In the genomic region with DNA sequence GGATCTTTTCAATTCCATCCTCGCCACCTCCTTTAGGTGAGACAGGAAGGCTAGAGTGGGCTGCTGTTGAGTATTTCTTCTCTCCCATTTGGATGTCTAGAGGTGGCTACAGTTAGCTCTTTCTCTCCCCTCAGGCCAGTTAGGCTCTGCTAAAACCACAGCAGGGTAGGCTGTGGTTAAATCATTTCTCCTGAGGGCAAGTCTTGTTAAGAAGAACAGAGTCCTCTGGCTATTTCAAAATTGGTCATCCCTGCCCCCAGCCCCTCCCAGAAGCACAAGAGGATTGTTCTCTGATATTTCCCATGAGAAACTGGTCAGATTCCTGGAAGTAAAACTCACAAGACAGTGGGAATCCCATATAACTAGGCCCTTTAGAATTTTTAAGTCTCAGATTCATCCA, we compare ENCODE assay signal across 19 cellular contexts.
"Had no signal": no experiment of that assay in that cellular context is flagged by ENCODE, and none has a peak within 500 bp of the region (broad histone marks: within the 10 kb centered on the region; RNA-seq: fewer than 3 reads in every experiment).

No MANE protein-coding gene starts in this region.

- H3K36me3 ChIP-seq: cardiac muscle cell, right atrium auricular region, upper lobe of left lung had no signal

- H2AFZ ChIP-seq: hepatocyte had no signal

- ATAC-seq: activated CD4-positive, CD25-positive, alpha-beta regulatory T cell treated with anti-CD3 and anti-CD28 coated beads, Interleukin-2, amount 50 U/mL, for 24 hours; effector memory CD8-positive, alpha-beta T cell; left cardiac atrium; SK-N-SH treated with all-trans-retinoic acid at 6 μM for 48 hours; T-cell had no signal

- H3K4me3 Mint-ChIP-seq: effector memory CD8-positive, alpha-beta T cell; nephron; stimulated activated naive CD8-positive, alpha-beta T cell treated with anti-CD3 and anti-CD28 coated beads, Interleukin-15, Interleukin-2, amounts not matched to agents 100 ng/mL and 50 ng/mL, for 24 hours; T-cell had no signal

- H3K4me1 Mint-ChIP-seq: nephron, T-cell had no signal

- H3K4me1 ChIP-seq: right atrium auricular region, upper lobe of left lung had no signal

- H3K4me2 ChIP-seq: hepatocyte had no signal

- H3K9me3 ChIP-seq: right atrium auricular region had no signal

- H3K27ac Mint-ChIP-seq: effector memory CD8-positive, alpha-beta T cell; nephron; progenitor cell of endocrine pancreas; stimulated activated naive CD8-positive, alpha-beta T cell treated with anti-CD3 and anti-CD28 coated beads, Interleukin-15, Interleukin-2, amounts not matched to agents 100 ng/mL and 50 ng/mL, for 24 hours; T-cell had no signal

- H3K27me3 ChIP-seq: cardiac muscle cell, hepatocyte, right atrium auricular region, upper lobe of left lung had no signal

- H3K27me3 Mint-ChIP-seq: effector memory CD8-positive, alpha-beta T cell; progenitor cell of endocrine pancreas; stimulated activated naive CD8-positive, alpha-beta T cell treated with anti-CD3 and anti-CD28 coated beads, Interleukin-15, Interleukin-2, amounts not matched to agents 100 ng/mL and 50 ng/mL, for 24 hours; T-cell had no signal

- H3K4me3 ChIP-seq: cardiac muscle cell, hepatocyte, right atrium auricular region, upper lobe of left lung had no signal

- H3K27ac ChIP-seq: cardiac muscle cell, hepatocyte, right atrium auricular region, upper lobe of left lung had no signal

- H3K36me3 Mint-ChIP-seq: T-cell had no signal

- DNase-seq: activated CD8-positive, alpha-beta memory T cell treated with anti-CD3 and anti-CD28 coated beads for 24 hours; activated CD8-positive, alpha-beta memory T cell treated with anti-CD3 and anti-CD28 coated beads, Interleukin-2, amount 50 U/mL, for 48 hours; activated effector memory CD4-positive, alpha-beta T cell treated with Interleukin-2 at 50 U/mL for 16 hours; activated naive CD4-positive, alpha-beta T cell treated with anti-CD3 and anti-CD28 coated beads, Interleukin-2, amount 50 U/mL, for 16 hours; activated T-cell treated with anti-CD3 and anti-CD28 coated beads, Interleukin-2, amount 50 U/mL, for 48 hours; effector memory CD8-positive, alpha-beta T cell; left cardiac atrium; occipital lobe; T-cell; T-helper 9 cell; upper lobe of left lung had no signal

- H3K79me2 ChIP-seq: hepatocyte had no signal
